ENCODE assay signal across 8 cellular contexts in the genomic region with DNA sequence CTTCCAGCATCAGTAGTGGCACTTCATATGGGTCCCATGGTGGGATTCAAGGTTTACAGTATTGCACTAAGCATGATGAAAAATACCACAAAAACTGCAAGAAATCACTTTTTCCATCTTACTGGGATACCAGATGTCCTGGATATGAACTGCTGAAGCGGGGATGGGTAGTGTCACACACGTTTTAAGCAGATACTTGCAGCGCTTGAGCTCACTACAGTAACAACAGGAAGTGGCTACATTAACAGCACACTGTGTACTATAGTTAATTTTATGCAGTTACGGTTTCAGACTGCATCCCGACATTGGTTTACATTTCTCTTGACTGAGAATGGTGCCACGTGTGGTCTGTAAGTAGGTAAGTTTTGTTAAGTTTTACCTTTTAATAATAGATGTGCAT. TPM values are rescaled to one million over a fixed set of nuclear protein-coding genes. Genes with fewer than 3 reads are reported as not detected.
DNase-seq lines count a peak whose midpoint lies in the region; ATAC-seq and TF ChIP-seq lines count a peak whose summit lies in the region.

No MANE protein-coding gene starts in this region.

- in situ Hi-C loops in GM13977 (cut with MboI; ENCODE audit: low pct_unique_long_range_greater_than_20kb, low sequenced_read_pairs, unreplicated experiment) = no loop called here

- no peaks in the 10 kb centered on the region for H3K9me3 ChIP-seq in Karpas-422 (ENCODE audit: low read length)
- no peaks in the 10 kb centered on the region for H3K9me3 ChIP-seq in aorta (ENCODE audit: control insufficient read depth, low read length)

- H3K79me2 ChIP-seq in Karpas-422 (ENCODE audit: low read length) = no peaks in the 10 kb centered on the region; the same call in 1 of the 2 replicates

- H3K4me1 Mint-ChIP-seq in immature natural killer cell = peaks cover 77% of the 10 kb centered on the region in 2 donors

- intact Hi-C loops in aorta (cut with DNase I) = no loop called here

- no peaks in the 10 kb centered on the region for H3K9me2 ChIP-seq in Karpas-422 (replicated peaks; ENCODE audit: insufficient read depth, low read length)

- ATAC-seq in GM21529 (IDR thresholded peaks at IDR 0.05; ENCODE audit: unreplicated experiment) = peak; percentile 26
- ATAC-seq in aorta (ENCODE audit: low FRiP score) = no peak

- H3K27ac Mint-ChIP-seq in immature natural killer cell = peak overlapping the region; percentile 97 to 100 (median 99)

- no peak overlapping the region for H2AFZ ChIP-seq in Karpas-422 (ENCODE audit: low read length)

- peaks cover 73% of the 10 kb centered on the region for H3K4me1 ChIP-seq in Karpas-422 (ENCODE audit: low read length)
- peaks cover 0 to 2% of the 10 kb centered on the region in 2 donors for H3K4me1 ChIP-seq in aorta (ENCODE audit: control insufficient read depth in 1 of 2, insufficient read depth in 2 of 2, low read length in 2 of 2)

- H3K9me3 Mint-ChIP-seq in immature natural killer cell = no peaks in the 10 kb centered on the region

- H3K4me2 ChIP-seq in Karpas-422 (ENCODE audit: low read depth, low read length, poor library complexity, severe bottlenecking) = no peak overlapping the region

- DNase-seq in GM13977 (ENCODE audit: low spot score) = peak; percentile 48
- DNase-seq in Karpas-422 = no peak
- peak; percentile 44 to 68 (median 63) for DNase-seq in immature natural killer cell
- no peak for DNase-seq in GM19240 (ENCODE audit: insufficient read length, low spot score)
- no peak for DNase-seq in DMS153 (lab: John Stamatoyannopoulos, UW)
- no peak for DNase-seq in aorta
- DNase-seq in dedifferentiated amniotic fluid mesenchymal stem cell (ENCODE audit: extremely low spot score) = no peak

- peak overlapping the region; percentile 92 for H3K27ac ChIP-seq in Karpas-422 (ENCODE audit: low read length)
- H3K27ac ChIP-seq in aorta (ENCODE audit: low read depth in 1 of 2, low read length in 2 of 2) = no peak overlapping the region

- WGBS in aorta, 2 donors = 81% methylated on average over 6 of the region's 6 CpGs

- H3K36me3 ChIP-seq in Karpas-422 (ENCODE audit: insufficient read depth, low read length) = peaks cover 6% of the 10 kb centered on the region; the same call in 1 of the 2 replicates
- peaks cover 0 to 4% of the 10 kb centered on the region in 2 donors for H3K36me3 ChIP-seq in aorta (ENCODE audit: control insufficient read depth in 1 of 2, insufficient read depth in 2 of 2, low read length in 1 of 2)

- H3K4me3 ChIP-seq in Karpas-422 (ENCODE audit: low read length) (no peak overlapping the region), aorta (ENCODE audit: low read length in 2 of 2) (no peak overlapping the region)

- peak overlapping the region; percentile 83 to 99 (median 93) for H3K4me3 Mint-ChIP-seq in immature natural killer cell

- H3K9ac ChIP-seq in Karpas-422 (ENCODE audit: low read length) = no peak overlapping the region

- no peaks in the 10 kb centered on the region for H3K27me3 ChIP-seq in Karpas-422 (ENCODE audit: low read length)
- no peaks in the 10 kb centered on the region for H3K27me3 ChIP-seq in aorta (ENCODE audit: control insufficient read depth in 1 of 2, insufficient read depth in 2 of 2, low read length in 1 of 2)

- H3K27me3 Mint-ChIP-seq in immature natural killer cell (ENCODE audit: low read depth in 3 of 3) = peaks cover 16 to 22% (median 18%) of the 10 kb centered on the region in 3 donors

- peaks cover 7 to 16% (median 10%) of the 10 kb centered on the region in 3 donors for H3K36me3 Mint-ChIP-seq in immature natural killer cell

- H4K20me1 ChIP-seq in Karpas-422 (ENCODE audit: insufficient read depth, low read depth, low read length) = no peaks in the 10 kb centered on the region

- TF ChIP-seq CTCF in GM13977 (IDR thresholded peaks at IDR 0.05; ENCODE audit: extremely low read depth, insufficient read depth, missing control alignments) = no peak

RNA-seq across cellular contexts. Expression of a gene that starts 3.5 kb away (rescaled TPM):
- total RNA-seq in Karpas-422 (2014; rRNA removed; shearing (Covaris generic); ENCODE audit: low replicate concordance) = 112 and 259 TPM in 2 replicates
- 100 to 1,000 TPM; 286 to 365 (median 342) TPM for polyA plus RNA-seq in immature natural killer cell
- 10 to 100 TPM; 12.4 to 13.3 TPM for total RNA-seq in aorta
- polyA plus RNA-seq in aorta = 10 to 100 TPM; 10.1 to 18.7 TPM

RNA-seq across cellular contexts. Expression of a gene that starts 14.2 kb away (rescaled TPM):
- 18.1 and 36.3 TPM in 2 replicates for total RNA-seq in Karpas-422 (2014; rRNA removed; shearing (Covaris generic); ENCODE audit: low replicate concordance)
- polyA plus RNA-seq in immature natural killer cell (10 to 100 TPM; 11.6 to 17.8 (median 12.1) TPM), aorta (1 to 10 TPM; 7.1 to 10.0 TPM)
- 10 to 100 TPM; 10.7 to 22.3 TPM for total RNA-seq in aorta

Comparison
In these comparisons a context has a peak if more than half of its experiments do, and no peak if none do; other contexts are left out.
1. DNase-seq: peak in GM13977 (single experiment) and immature natural killer cell (3 of 3); none in Karpas-422 (single experiment), GM19240 (single experiment), DMS153 (single experiment), aorta (0 of 2) and dedifferentiated amniotic fluid mesenchymal stem cell (single experiment).